In genomic region chr2:188292446-188293239, GRCh38 we compare ENCODE assay signal across 9 cellular contexts. TPM values are rescaled to one million over a fixed set of nuclear protein-coding genes. Genes with fewer than 3 reads are reported as not detected.
A peak's percentile ranks its signal among the peaks of the same experiment; 100 is the strongest.
DNase-seq lines count a peak whose midpoint lies in the region; ATAC-seq and TF ChIP-seq lines count a peak whose summit lies in the region.
"Had no signal": no experiment of that assay in that cellular context is flagged by ENCODE, and none has a peak within 500 bp of the region (broad histone marks: within the 10 kb centered on the region; RNA-seq: fewer than 3 reads in every experiment).

No MANE protein-coding gene starts in this region.

- peak overlapping the region; percentile 69 for H3K4me2 ChIP-seq in trophoblast cell (ENCODE audit: low read length)
- no peak overlapping the region for H3K4me2 ChIP-seq in OCI-LY7 (ENCODE audit: low read length)

- H3K27me3 Mint-ChIP-seq in activated naive CD8-positive, alpha-beta T cell treated with anti-CD3 and anti-CD28 coated beads, Interleukin-2, amount 50 U/mL, for 24 hours, result peaks cover 35% of the 10 kb centered on the region

- H3K9me2 ChIP-seq in OCI-LY7 (ENCODE audit: insufficient read depth, low read length), result no peaks in the 10 kb centered on the region

- H3K18ac ChIP-seq in trophoblast cell (ENCODE audit: low read length), result peak overlapping the region; percentile 91

- no peak for ATAC-seq in activated naive CD8-positive, alpha-beta T cell treated with anti-CD3 and anti-CD28 coated beads, Interleukin-2, amount 50 U/mL, for 24 hours
- peak; percentile 89 for ATAC-seq in Right ventricle myocardium superior (ENCODE audit: poor library complexity)
- ATAC-seq in GM18909 (IDR thresholded peaks at IDR 0.05; ENCODE audit: poor library complexity, unreplicated experiment), result no peak
- no peak for ATAC-seq in HG03460 (IDR thresholded peaks at IDR 0.05; ENCODE audit: unreplicated experiment)

- H3K27ac ChIP-seq in trophoblast cell (ENCODE audit: low read depth, low read length), result peak overlapping the region; percentile 92
- no peak overlapping the region for H3K27ac ChIP-seq in OCI-LY7 (ENCODE audit: low read depth, low read length, poor library complexity, severe bottlenecking)
- H3K27ac ChIP-seq: HL-60 had no signal

- H2AK5ac ChIP-seq in trophoblast cell (ENCODE audit: low read length), result no peak overlapping the region

- BruUV-seq in OCI-LY7 (replicated peaks; lab: Mats Ljungman, UMichigan), result no TSS peak

- peak overlapping the region; percentile 84 for H2BK12ac ChIP-seq in trophoblast cell (ENCODE audit: low read length)

- peak overlapping the region; percentile 82 for H2BK120ac ChIP-seq in trophoblast cell (ENCODE audit: insufficient read depth, low read length, poor library complexity)

- peak overlapping the region; percentile 91 for H4K12ac ChIP-seq in trophoblast cell (ENCODE audit: low read depth, low read length)

- intact Hi-C loops in Right ventricle myocardium superior (cut with DNase I) (loop anchor here (5.0 kb wide), 1 partner anchor 80 kb away; no protein-coding TSS in a partner anchor), OCI-LY7 (cut with micrococcal nuclease; ENCODE audit: unreplicated experiment) (no loop called here)

- peak overlapping the region; percentile 93 for H4K8ac ChIP-seq in trophoblast cell (ENCODE audit: low read depth, low read length)

- in situ Hi-C loops in Caki2 (cut with HindIII; ENCODE audit: low pct_unique_long_range_greater_than_20kb, low sequenced_read_pairs), result no loop called here
- in situ Hi-C loops in KBM-7 (cut with MboI; ENCODE audit: low pct_unique_long_range_greater_than_20kb, low sequenced_read_pairs), result no loop called here

- H3K4me3 Mint-ChIP-seq in activated naive CD8-positive, alpha-beta T cell treated with anti-CD3 and anti-CD28 coated beads, Interleukin-2, amount 50 U/mL, for 24 hours, result peak overlapping the region; percentile 17

- H3K9ac ChIP-seq in trophoblast cell (ENCODE audit: low read length), result peak overlapping the region; percentile 96

- H4K20me1 ChIP-seq in OCI-LY7 (ENCODE audit: insufficient read depth, low read length), result no peaks in the 10 kb centered on the region

- H3K79me2 ChIP-seq in trophoblast cell (ENCODE audit: control insufficient read depth, insufficient read depth, low read length, poor library complexity) (peaks cover 12% of the 10 kb centered on the region), OCI-LY7 (ENCODE audit: insufficient read depth, low read depth, low read length) (no peaks in the 10 kb centered on the region)

- H3K9me3 Mint-ChIP-seq in activated naive CD8-positive, alpha-beta T cell treated with anti-CD3 and anti-CD28 coated beads, Interleukin-2, amount 50 U/mL, for 24 hours, result peaks cover 5% of the 10 kb centered on the region

- H3K79me1 ChIP-seq in trophoblast cell (ENCODE audit: low read length), result peaks cover 18% of the 10 kb centered on the region

- no peak for TF ChIP-seq CTCF in OCI-LY7 (conservative IDR thresholded peaks at IDR 0.05; ENCODE audit: low read length)

- H2AFZ ChIP-seq in trophoblast cell (ENCODE audit: insufficient read depth, low read length, poor library complexity), result peak overlapping the region; percentile 96
- no peak overlapping the region for H2AFZ ChIP-seq in OCI-LY7 (ENCODE audit: low read length)

- H3K4me1 Mint-ChIP-seq in activated naive CD8-positive, alpha-beta T cell treated with anti-CD3 and anti-CD28 coated beads, Interleukin-2, amount 50 U/mL, for 24 hours, result peaks cover 6% of the 10 kb centered on the region

- peak overlapping the region; percentile 89 for H4K91ac ChIP-seq in trophoblast cell (ENCODE audit: low read depth, low read length)

- peak overlapping the region; percentile 78 for H3K4ac ChIP-seq in trophoblast cell (ENCODE audit: low read depth, low read length)

- DNase-seq in Caki2 (ENCODE audit: low read depth) (peak; percentile 94), KBM-7 (peak; percentile 28), Right ventricle myocardium superior (peak; percentile 84), trophoblast cell (peak; percentile 83 to 88), OCI-LY7 (ENCODE audit: low spot score) (no peak)
- no peak for DNase-seq in activated naive CD8-positive, alpha-beta T cell treated with anti-CD3 and anti-CD28 coated beads, Interleukin-2, amount 50 U/mL, for 24 hours

- peak overlapping the region; percentile 83 for H3K14ac ChIP-seq in trophoblast cell (ENCODE audit: low read length)

- H3K36me3 ChIP-seq in trophoblast cell (ENCODE audit: control insufficient read depth in 1 of 2, insufficient read depth in 2 of 2, low read length in 2 of 2), result no peaks in the 10 kb centered on the region
- no peaks in the 10 kb centered on the region for H3K36me3 ChIP-seq in OCI-LY7 (ENCODE audit: insufficient read depth, low read length)

- no CpG with 5 or more reads among the region's 51 CpGs for WGBS in trophoblast cell (ENCODE audit: extremely low coverage, insufficient coverage, insufficient read length)

- no peaks in the 10 kb centered on the region for H3K9me3 ChIP-seq in trophoblast cell (ENCODE audit: insufficient read depth, low read depth, low read length)
- H3K9me3 ChIP-seq in OCI-LY7 (ENCODE audit: low read length), result no peaks in the 10 kb centered on the region

- no peaks in the 10 kb centered on the region for H3K4me1 ChIP-seq in trophoblast cell (ENCODE audit: control insufficient read depth in 1 of 2, insufficient read depth in 2 of 2, low read length in 2 of 2)
- H3K4me1 ChIP-seq in OCI-LY7 (ENCODE audit: insufficient read depth, low read length, poor library complexity, severe bottlenecking), result no peaks in the 10 kb centered on the region

- H2BK5ac ChIP-seq in trophoblast cell (ENCODE audit: low read depth, low read length, poor library complexity), result peak overlapping the region; percentile 95

- POLR2A ChIA-PET in OCI-LY7 (lab: Charles Lee), result no interaction called here

- H3K36me3 Mint-ChIP-seq in activated naive CD8-positive, alpha-beta T cell treated with anti-CD3 and anti-CD28 coated beads, Interleukin-2, amount 50 U/mL, for 24 hours (ENCODE audit: low read depth), result no peaks in the 10 kb centered on the region

- CTCF ChIA-PET in OCI-LY7 (lab: Charles Lee; ENCODE audit: unreplicated experiment), result no interaction called here

- H3K23ac ChIP-seq in trophoblast cell (ENCODE audit: low read length), result no peak overlapping the region

- H3K4me3 ChIP-seq in trophoblast cell (ENCODE audit: low read depth, low read length) (peak overlapping the region; percentile 95), OCI-LY7 (ENCODE audit: low read depth, low read length, poor library complexity, severe bottlenecking) (no peak overlapping the region)

- H3K27ac Mint-ChIP-seq in activated naive CD8-positive, alpha-beta T cell treated with anti-CD3 and anti-CD28 coated beads, Interleukin-2, amount 50 U/mL, for 24 hours, result no peak overlapping the region

- H3K27me3 ChIP-seq in trophoblast cell (ENCODE audit: insufficient read depth, low read length), result no peaks in the 10 kb centered on the region

RNA-seq across cellular contexts. Expression of gene GULP1, which starts 1.0 kb away (rescaled TPM):
- 144 and 172 TPM in 2 replicates for total RNA-seq in Caki2 (2014; rRNA removed; shearing (Covaris generic); ENCODE audit: low replicate concordance)
- total RNA-seq in Right ventricle myocardium superior (4.6 TPM), OCI-LY7 (2022) (not detected in 2 replicates)
- polyA plus RNA-seq in trophoblast cell (2013), result 38.6 and 39.1 TPM in 2 replicates
- not detected in 2 replicates for total RNA-seq in OCI-LY7 (2014; rRNA removed; shearing (Covaris generic))

Comparison
In these comparisons a context has a peak if more than half of its experiments do, and no peak if none do; other contexts are left out.
1. DNase-seq: peak in Caki2 (single experiment), KBM-7 (single experiment), Right ventricle myocardium superior (single experiment) and trophoblast cell (2 of 2); none in activated naive CD8-positive, alpha-beta T cell treated with anti-CD3 and anti-CD28 coated beads, Interleukin-2, amount 50 U/mL, for 24 hours (single experiment) and OCI-LY7 (single experiment).
2. RNA of gene GULP1, which starts 1.0 kb away (total RNA-seq): 144 to 172 TPM in Caki2; 4.6 TPM in Right ventricle myocardium superior (single experiment) and not detected in OCI-LY7; every median in the first group is over 10 times any median in the second.